Comparison of ENCODE assay signal across 2 cellular contexts in genomic region chr2:5740853-5741252, GRCh38.
TF ChIP-seq lines count a peak whose summit lies in the region.

No MANE protein-coding gene starts in this region.

TF ChIP-seq in IMR-90, 13 proteins besides CTCF, POLR2A, EP300 and RAD21:
- TF ChIP-seq CEBPB (IDR thresholded peaks at IDR 0.05; ENCODE audit: low read depth, low read length), result no peak
- no peak for TF ChIP-seq BHLHE40 (IDR thresholded peaks at IDR 0.05; ENCODE audit: low read depth, low read length)
- TF ChIP-seq MAZ (IDR thresholded peaks at IDR 0.05; ENCODE audit: borderline replicate concordance, low read depth, low read length), result no peak
- TF ChIP-seq ELK1 (IDR thresholded peaks at IDR 0.05; ENCODE audit: borderline replicate concordance, low read depth, low read length), result no peak
- no peak for TF ChIP-seq CHD1 (IDR thresholded peaks at IDR 0.05; ENCODE audit: low read depth, low read length)
- TF ChIP-seq RCOR1 (IDR thresholded peaks at IDR 0.05; ENCODE audit: insufficient replicate concordance, low read length), result no peak
- TF ChIP-seq USF2 (IDR thresholded peaks at IDR 0.05; ENCODE audit: low read depth, low read length), result no peak
- TF ChIP-seq FOS (IDR thresholded peaks at IDR 0.05; ENCODE audit: low read depth, low read length), result no peak
- TF ChIP-seq MXI1 (IDR thresholded peaks at IDR 0.05; ENCODE audit: borderline replicate concordance, low read depth, low read length), result no peak
- TF ChIP-seq MAFK (IDR thresholded peaks at IDR 0.05; ENCODE audit: low read depth, low read length), result no peak
- no peak for TF ChIP-seq RFX5 (IDR thresholded peaks at IDR 0.05; ENCODE audit: low read depth, low read length)
- no peak for TF ChIP-seq NFE2L2 (IDR thresholded peaks at IDR 0.05; ENCODE audit: low read depth, low read length)
- TF ChIP-seq SMC3 (IDR thresholded peaks at IDR 0.05; ENCODE audit: low read depth, low read length), result no peak
TF ChIP-seq in IMR-90: peak in this region for 0.

TF ChIP-seq in H1, 55 proteins besides CTCF, POLR2A, EP300 and RAD21:
- TF ChIP-seq JUN (IDR thresholded peaks at IDR 0.05; ENCODE audit: low read depth, low read length) (no peak), RBBP5 (IDR thresholded peaks at IDR 0.05; ENCODE audit: borderline replicate concordance, low read depth, low read length) (no peak), USF2 (IDR thresholded peaks at IDR 0.05; ENCODE audit: low read length) (no peak)
TF ChIP-seq in H1: peak in this region for 0.
